In genomic region chr17:71821512-71821911, GRCh38 we compare ENCODE assay signal across 21 cellular contexts.
"Had no signal": no experiment of that assay in that cellular context is flagged by ENCODE, and none has a peak within 500 bp of the region (broad histone marks: within the 10 kb centered on the region; RNA-seq: fewer than 3 reads in every experiment).

No MANE protein-coding gene starts in this region.

- DNase-seq: activated CD4-positive, alpha-beta T cell treated with anti-CD3 and anti-CD28 coated beads for 36 hours; activated CD4-positive, alpha-beta T cell treated with anti-CD3 and anti-CD28 coated beads, Interleukin-2, amount 50 U/mL, for 4 hours; activated CD8-positive, alpha-beta memory T cell treated with anti-CD3 and anti-CD28 coated beads, Interleukin-2, amount 50 U/mL, for 48 hours; activated naive CD4-positive, alpha-beta T cell treated with anti-CD3 and anti-CD28 coated beads for 36 hours; activated naive CD8-positive, alpha-beta T cell treated with anti-CD3 and anti-CD28 coated beads, Interleukin-2, amount 10 ng/mL, durations not matched to agents 7 days and 5 days; activated T-cell treated with anti-CD3 and anti-CD28 coated beads, Interleukin-2, amount 50 U/mL, for 4 hours; amygdala; brain microvascular endothelial cell; caudate nucleus; effector CD4-positive, alpha-beta T cell; foreskin melanocyte; immature natural killer cell; left lung; naive thymus-derived CD8-positive, alpha-beta T cell; stimulated activated CD4-positive, alpha-beta T cell treated with anti-CD3 and anti-CD28 coated beads, Interleukin-4, amount 100 ng/mL, for 24 hours; stimulated activated naive CD4-positive, alpha-beta T cell treated with Interleukin-2 at 50 U/mL for 16 hours; substantia nigra; T-helper 1 cell; thyroid gland; upper lobe of right lung had no signal

- H3K27ac ChIP-seq: brain microvascular endothelial cell, left lung, thyroid gland, upper lobe of right lung had no signal

- H3K4me1 ChIP-seq: left lung, thyroid gland, upper lobe of right lung had no signal

- H3K4me3 ChIP-seq: left lung, lung, thyroid gland, upper lobe of right lung had no signal

- H3K36me3 ChIP-seq: brain microvascular endothelial cell, left lung, thyroid gland, upper lobe of right lung had no signal

- H3K9me3 ChIP-seq: left lung, thyroid gland, upper lobe of right lung had no signal
